In genomic region chr19:30073152-30074000, GRCh38 we compare ENCODE assay signal across 25 cellular contexts.
DNase-seq lines count a peak whose midpoint lies in the region; ATAC-seq, FAIRE-seq and TF ChIP-seq lines count a peak whose summit lies in the region.
"Had no signal": no experiment of that assay in that cellular context is flagged by ENCODE, and none has a peak within 500 bp of the region (broad histone marks: within the 10 kb centered on the region; RNA-seq: fewer than 3 reads in every experiment).

No MANE protein-coding gene starts in this region.

- no peak overlapping the region for H3K4me3 ChIP-seq in bronchial epithelial cell (ENCODE audit: low read depth, low read length)
- no peak overlapping the region for H3K4me3 ChIP-seq in lower lobe of right lung
- H3K4me3 ChIP-seq in upper lobe of right lung: no peak overlapping the region
- H3K4me3 ChIP-seq in thyroid gland (replicated peaks in 1 of 3): no peak overlapping the region
- H3K4me3 ChIP-seq in hepatocyte: no peak overlapping the region
- H3K4me3 ChIP-seq: ovary, tibial artery had no signal

- H2AFZ ChIP-seq in hepatocyte: no peak overlapping the region

- no peaks in the 10 kb centered on the region for H4K20me1 ChIP-seq in hepatocyte (ENCODE audit: insufficient read depth, poor library complexity, severe bottlenecking)

- H3K4me1 ChIP-seq in lower lobe of right lung (no peaks in the 10 kb centered on the region), upper lobe of right lung (no peaks in the 10 kb centered on the region), thyroid gland (peaks cover 0 to 7% of the 10 kb centered on the region in 2 donors), hepatocyte (ENCODE audit: insufficient read depth) (peaks cover 16% of the 10 kb centered on the region)
- H3K4me1 ChIP-seq: tibial artery had no signal

- H3K36me3 ChIP-seq in bronchial epithelial cell (ENCODE audit: control insufficient read depth, insufficient read depth, low read length): no peaks in the 10 kb centered on the region
- no peaks in the 10 kb centered on the region for H3K36me3 ChIP-seq in lower lobe of right lung
- no peaks in the 10 kb centered on the region for H3K36me3 ChIP-seq in upper lobe of right lung
- H3K36me3 ChIP-seq in thyroid gland: no peaks in the 10 kb centered on the region
- H3K36me3 ChIP-seq in hepatocyte (replicated peaks; ENCODE audit: insufficient read depth, low read depth): no peaks in the 10 kb centered on the region
- H3K36me3 ChIP-seq: ovary, tibial artery had no signal

- no peaks in the 10 kb centered on the region for H3K9me2 ChIP-seq in hepatocyte (replicated peaks; ENCODE audit: insufficient read depth)

- peak; percentile 47 for DNase-seq in activated effector memory CD4-positive, alpha-beta T cell treated with anti-CD3 and anti-CD28 coated beads, Interleukin-2, amount 50 U/mL, for 16 hours
- no peak for DNase-seq in activated effector memory CD4-positive, alpha-beta T cell treated with Interleukin-2 at 50 U/mL for 16 hours
- DNase-seq in bronchial epithelial cell (ENCODE audit: low read depth) (no peak), lower lobe of right lung (peak; percentile 13), upper lobe of right lung (peak; percentile 48), thyroid gland (no peak), hepatocyte (ENCODE audit: low spot score) (no peak), H4 (ENCODE audit: low spot score) (no peak)
- DNase-seq: activated CD4-positive, alpha-beta T cell treated with anti-CD3 and anti-CD28 coated beads, Interleukin-2, amount 50 U/mL, for 48 hours; activated CD8-positive, alpha-beta memory T cell treated with anti-CD3 and anti-CD28 coated beads, Interleukin-2, amount 50 U/mL, for 48 hours; CD8-positive, alpha-beta T cell; DMS 273 treated with DMSO at 0.1 percent for 48 hours; GOT3; Kasumi-1; MV-4-11; natural killer cell; NCI-H226; NCI-H774 had no signal

- intact Hi-C loops in lower lobe of right lung (cut with DNase I): no loop called here
- intact Hi-C loops in upper lobe of right lung (cut with DNase I): no loop called here
- intact Hi-C loops in thyroid gland (cut with DNase I): no loop called here

- H3K27me3 ChIP-seq in bronchial epithelial cell (ENCODE audit: control insufficient read depth, insufficient read depth, low read length): no peaks in the 10 kb centered on the region
- no peaks in the 10 kb centered on the region for H3K27me3 ChIP-seq in lower lobe of right lung (ENCODE audit: low read depth)
- H3K27me3 ChIP-seq in upper lobe of right lung: peaks cover 3% of the 10 kb centered on the region
- H3K27me3 ChIP-seq in thyroid gland: no peaks in the 10 kb centered on the region
- no peaks in the 10 kb centered on the region for H3K27me3 ChIP-seq in hepatocyte
- H3K27me3 ChIP-seq: ovary had no signal

- TF ChIP-seq CTCF in bronchial epithelial cell (IDR thresholded peaks at IDR 0.05; ENCODE audit: insufficient read depth, low read length, severe bottlenecking) (no peak), lower lobe of right lung (IDR thresholded peaks at IDR 0.05) (no peak), upper lobe of right lung (IDR thresholded peaks at IDR 0.05) (no peak), thyroid gland (IDR thresholded peaks at IDR 0.05) (no peak), hepatocyte (IDR thresholded peaks at IDR 0.05; ENCODE audit: poor library complexity) (no peak)

- no peaks in the 10 kb centered on the region for H3K79me2 ChIP-seq in hepatocyte

- no peak for TF ChIP-seq POLR2A in thyroid gland (IDR thresholded peaks at IDR 0.05)

- H3K27ac ChIP-seq in lower lobe of right lung: no peak overlapping the region
- H3K27ac ChIP-seq in upper lobe of right lung: no peak overlapping the region
- no peak overlapping the region for H3K27ac ChIP-seq in thyroid gland
- H3K27ac ChIP-seq in hepatocyte: no peak overlapping the region
- H3K27ac ChIP-seq: ovary, tibial artery had no signal

- H3K4me2 ChIP-seq in hepatocyte: no peak overlapping the region

- H3K9me3 ChIP-seq in lower lobe of right lung (no peaks in the 10 kb centered on the region), upper lobe of right lung (no peaks in the 10 kb centered on the region), thyroid gland (no peaks in the 10 kb centered on the region), hepatocyte (ENCODE audit: low read depth) (no peaks in the 10 kb centered on the region)
- H3K9me3 ChIP-seq: ovary, tibial artery had no signal

- FAIRE-seq in bronchial epithelial cell (lab: Jason Lieb, UNC): peak; percentile 23
- FAIRE-seq: astrocyte, endothelial cell of umbilical vein, G401.6 had no signal

- 86 to 87% methylated on average over 10 to 13 of the region's 16 CpGs for WGBS in thyroid gland, 2 donors
- 89% methylated on average over 16 of the region's 16 CpGs for WGBS in hepatocyte (ENCODE audit: low lambda C conversion rate, missing lambda C conversion rate)

- no peak for ATAC-seq in lower lobe of right lung
- ATAC-seq in upper lobe of right lung: no peak
- ATAC-seq: activated T-helper 17 cell treated with anti-CD3 and anti-CD28 coated beads, Interleukin-2, amount 50 U/mL, for 72 hours; CD8-positive, alpha-beta T cell; left colon; natural killer cell had no signal

Comparison
In these comparisons a context has a peak if more than half of its experiments do, and no peak if none do; other contexts are left out.
1. DNase-seq: peak in activated effector memory CD4-positive, alpha-beta T cell treated with anti-CD3 and anti-CD28 coated beads, Interleukin-2, amount 50 U/mL, for 16 hours (single experiment), lower lobe of right lung (single experiment) and upper lobe of right lung (single experiment); none in activated effector memory CD4-positive, alpha-beta T cell treated with Interleukin-2 at 50 U/mL for 16 hours (single experiment), bronchial epithelial cell (single experiment), thyroid gland (0 of 2), hepatocyte (single experiment) and H4 (single experiment).